Comparison of ENCODE assay signal across 8 cellular contexts in the genomic region with DNA sequence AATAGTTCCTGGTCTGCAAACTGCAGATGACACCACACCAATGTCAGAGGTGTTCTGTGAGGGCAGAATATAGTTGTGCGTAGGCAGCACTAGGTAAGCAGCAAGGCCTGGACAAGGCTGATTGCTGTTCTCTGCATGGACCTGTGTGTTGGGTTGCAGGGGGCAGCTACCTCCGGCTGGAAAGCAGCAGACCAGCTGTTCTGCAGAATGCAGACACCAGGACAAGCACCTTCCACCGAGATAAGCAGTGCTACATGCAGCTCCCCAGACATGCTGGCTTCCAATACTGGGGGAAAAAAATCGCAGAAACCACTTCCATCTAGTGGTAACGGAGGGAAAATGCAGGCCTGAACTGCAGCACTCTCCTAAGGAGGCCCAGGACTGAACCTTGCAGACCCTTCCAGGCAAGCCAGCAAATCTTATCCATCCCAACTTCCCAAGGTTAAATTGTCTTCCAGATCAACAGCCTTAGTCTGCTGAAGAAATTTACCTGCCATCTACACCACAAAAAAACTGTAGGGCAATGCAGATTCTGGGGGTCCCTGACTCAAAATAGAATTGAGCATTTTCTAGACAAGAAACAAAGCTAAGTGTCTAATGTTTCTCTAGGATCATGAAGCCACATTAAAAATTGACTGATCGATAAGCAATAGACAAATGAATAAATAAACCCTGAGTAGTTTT. TPM values are rescaled to one million over a fixed set of nuclear protein-coding genes. Genes with fewer than 3 reads are reported as not detected.
DNase-seq lines count a peak whose midpoint lies in the region; ATAC-seq lines count a peak whose summit lies in the region.

No MANE protein-coding gene starts in this region.

- H3K4me3 ChIP-seq in Karpas-422 (ENCODE audit: low read length), result no peak overlapping the region

- DNase-seq in DMS153 treated with DMSO at 0.1 percent for 48 hours (lab: John Stamatoyannopoulos, UW; ENCODE audit: unreplicated experiment), result peak; percentile 69
- DNase-seq in Karpas-422, result peak; percentile 77
- peak; percentile 19 for DNase-seq in RPMI7951 (ENCODE audit: low read depth)
- DNase-seq in myocyte (ENCODE audit: low read depth), result peak; percentile 71
- DNase-seq in T1000 (lab: John Stamatoyannopoulos, UW), result no peak

- no peaks in the 10 kb centered on the region for H3K79me2 ChIP-seq in Karpas-422 (ENCODE audit: low read length)

- no peaks in the 10 kb centered on the region for H3K4me1 ChIP-seq in Karpas-422 (ENCODE audit: low read length)

- no peak overlapping the region for H3K4me2 ChIP-seq in Karpas-422 (ENCODE audit: low read depth, low read length, poor library complexity, severe bottlenecking)

- H3K36me3 ChIP-seq in Karpas-422 (ENCODE audit: insufficient read depth, low read length), result no peaks in the 10 kb centered on the region

- H3K27me3 ChIP-seq in Karpas-422 (ENCODE audit: low read length), result no peaks in the 10 kb centered on the region

- ATAC-seq in GM19351 (IDR thresholded peaks at IDR 0.05; ENCODE audit: unreplicated experiment) (peak; percentile 83), esophagus mucosa (peak; percentile 83), GM21825 (IDR thresholded peaks at IDR 0.05; ENCODE audit: unreplicated experiment) (no peak)

- no peaks in the 10 kb centered on the region for H3K9me2 ChIP-seq in Karpas-422 (replicated peaks; ENCODE audit: insufficient read depth, low read length)

- H3K27ac ChIP-seq in Karpas-422 (ENCODE audit: low read length), result no peak overlapping the region

- H3K9ac ChIP-seq in Karpas-422 (ENCODE audit: low read length), result no peak overlapping the region

- no peak overlapping the region for H2AFZ ChIP-seq in Karpas-422 (ENCODE audit: low read length)

- no peaks in the 10 kb centered on the region for H3K9me3 ChIP-seq in Karpas-422 (ENCODE audit: low read length)

- no peaks in the 10 kb centered on the region for H4K20me1 ChIP-seq in Karpas-422 (ENCODE audit: insufficient read depth, low read depth, low read length)

RNA-seq across cellular contexts. Expression of gene COBL, which starts 50.5 kb away (rescaled TPM):
- not detected in 2 replicates for total RNA-seq in Karpas-422 (2014; rRNA removed; shearing (Covaris generic); ENCODE audit: low replicate concordance)
- not detected in 2 replicates for total RNA-seq in RPMI7951 (2014; rRNA removed; shearing (Covaris generic))
- total RNA-seq in esophagus mucosa (10.4 TPM), myocyte (52.6 and 59.9 TPM in 2 replicates)
- 27.4 TPM for polyA plus RNA-seq in myocyte (2012)

Comparison
In these comparisons a context has a peak if more than half of its experiments do, and no peak if none do; other contexts are left out.
1. RNA of gene COBL, which starts 50.5 kb away (total RNA-seq): 52.6 to 59.9 TPM in myocyte and 10.4 TPM in esophagus mucosa (single experiment); not detected in Karpas-422 and not detected in RPMI7951; every median in the first group is over 10 times any median in the second.